In the genomic region with DNA sequence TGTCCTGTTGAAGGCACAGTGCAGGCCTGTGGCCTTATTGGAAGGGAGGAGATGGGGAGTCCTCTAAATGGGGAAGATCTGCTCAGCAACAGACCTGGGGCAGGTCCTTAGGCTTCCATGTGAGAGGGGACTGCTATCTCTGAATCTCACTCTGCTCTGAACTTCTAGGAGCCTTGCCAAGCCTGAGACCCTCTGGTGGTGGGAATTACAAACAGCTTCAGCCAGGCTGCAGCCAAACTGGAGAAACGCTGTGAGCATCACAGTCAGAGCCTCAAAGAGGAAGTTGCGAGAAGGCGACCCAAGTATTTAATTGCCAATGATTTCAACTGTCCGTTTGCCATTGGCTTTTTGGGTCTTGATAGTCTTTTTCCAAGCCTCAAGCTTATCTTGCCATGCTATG, we compare ENCODE assay signal across 1 cellular context.
TF ChIP-seq lines count a peak whose summit lies in the region.

No MANE protein-coding gene starts in this region.

TF ChIP-seq in GM23338, 12 proteins besides CTCF, POLR2A, EP300 and RAD21 (continued from another document):
- TF ChIP-seq, protein P1, sequence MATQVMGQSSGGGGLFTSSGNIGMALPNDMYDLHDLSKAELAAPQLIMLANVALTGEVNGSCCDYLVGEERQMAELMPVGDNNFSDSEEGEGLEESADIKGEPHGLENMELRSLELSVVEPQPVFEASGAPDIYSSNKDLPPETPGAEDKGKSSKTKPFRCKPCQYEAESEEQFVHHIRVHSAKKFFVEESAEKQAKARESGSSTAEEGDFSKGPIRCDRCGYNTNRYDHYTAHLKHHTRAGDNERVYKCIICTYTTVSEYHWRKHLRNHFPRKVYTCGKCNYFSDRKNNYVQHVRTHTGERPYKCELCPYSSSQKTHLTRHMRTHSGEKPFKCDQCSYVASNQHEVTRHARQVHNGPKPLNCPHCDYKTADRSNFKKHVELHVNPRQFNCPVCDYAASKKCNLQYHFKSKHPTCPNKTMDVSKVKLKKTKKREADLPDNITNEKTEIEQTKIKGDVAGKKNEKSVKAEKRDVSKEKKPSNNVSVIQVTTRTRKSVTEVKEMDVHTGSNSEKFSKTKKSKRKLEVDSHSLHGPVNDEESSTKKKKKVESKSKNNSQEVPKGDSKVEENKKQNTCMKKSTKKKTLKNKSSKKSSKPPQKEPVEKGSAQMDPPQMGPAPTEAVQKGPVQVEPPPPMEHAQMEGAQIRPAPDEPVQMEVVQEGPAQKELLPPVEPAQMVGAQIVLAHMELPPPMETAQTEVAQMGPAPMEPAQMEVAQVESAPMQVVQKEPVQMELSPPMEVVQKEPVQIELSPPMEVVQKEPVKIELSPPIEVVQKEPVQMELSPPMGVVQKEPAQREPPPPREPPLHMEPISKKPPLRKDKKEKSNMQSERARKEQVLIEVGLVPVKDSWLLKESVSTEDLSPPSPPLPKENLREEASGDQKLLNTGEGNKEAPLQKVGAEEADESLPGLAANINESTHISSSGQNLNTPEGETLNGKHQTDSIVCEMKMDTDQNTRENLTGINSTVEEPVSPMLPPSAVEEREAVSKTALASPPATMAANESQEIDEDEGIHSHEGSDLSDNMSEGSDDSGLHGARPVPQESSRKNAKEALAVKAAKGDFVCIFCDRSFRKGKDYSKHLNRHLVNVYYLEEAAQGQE (IDR thresholded peaks at IDR 0.05; ENCODE audit: unreplicated experiment), result no peak
- TF ChIP-seq ZNF331 (CRISPR knock-in tag; IDR thresholded peaks at IDR 0.05; ENCODE audit: low read depth) (no peak), STAT1 (IDR thresholded peaks at IDR 0.05; ENCODE audit: unreplicated experiment) (no peak), POLR2AphosphoS5 (IDR thresholded peaks at IDR 0.05; ENCODE audit: low read depth) (no peak), CREB1 (CRISPR knock-in tag; IDR thresholded peaks at IDR 0.05; ENCODE audit: low read depth) (no peak), JUNB (IDR thresholded peaks at IDR 0.05; ENCODE audit: unreplicated experiment) (no peak)
